In the genomic region with DNA sequence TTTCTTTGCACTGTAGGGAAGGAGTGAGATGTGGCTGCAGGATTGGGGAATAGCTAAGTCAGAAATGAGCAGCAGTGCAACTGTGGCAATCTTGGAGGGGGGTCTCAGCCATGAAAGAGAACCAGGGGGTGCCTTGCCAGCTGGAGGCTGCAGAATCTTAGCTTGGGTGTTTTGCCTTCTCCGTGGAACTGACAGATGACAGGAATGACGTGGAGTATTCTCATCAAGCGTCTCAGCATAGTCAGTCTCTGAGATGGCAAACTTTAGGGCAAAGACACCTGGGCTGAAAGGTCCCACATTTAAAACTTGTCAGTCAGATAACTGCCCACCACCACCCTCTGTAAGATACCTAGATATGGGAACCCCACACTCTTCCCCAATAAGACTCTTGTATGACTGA, we compare ENCODE assay signal across 19 cellular contexts.
DNase-seq lines count a peak whose midpoint lies in the region; ATAC-seq, FAIRE-seq and TF ChIP-seq lines count a peak whose summit lies in the region.
"Had no signal": no experiment of that assay in that cellular context is flagged by ENCODE, and none has a peak within 500 bp of the region (broad histone marks: within the 10 kb centered on the region; RNA-seq: fewer than 3 reads in every experiment).

No MANE protein-coding gene starts in this region.

- H3K4me3 Mint-ChIP-seq in mesothelial cell of epicardium, result no peak overlapping the region
- H3K4me3 Mint-ChIP-seq: CD8-positive, alpha-beta T cell; IgD-negative memory B cell had no signal

- intact Hi-C loops in HepG2 (cut with micrococcal nuclease; ENCODE audit: unreplicated experiment), result no loop called here
- intact Hi-C loops in right lobe of liver (cut with DNase I), result no loop called here

- TF ChIP-seq RAD21 in HepG2 (CRISPR knock-in tag; IDR thresholded peaks at IDR 0.05), result no peak

- H3K9me2 ChIP-seq in hepatocyte (replicated peaks; ENCODE audit: insufficient read depth), result no peaks in the 10 kb centered on the region

- no peak overlapping the region for H3K27ac ChIP-seq in HepG2 (ENCODE audit: extremely low read length, insufficient read depth, low read length)
- H3K27ac ChIP-seq in right lobe of liver, result no peak overlapping the region
- H3K27ac ChIP-seq in SJSA1, result peak overlapping the region; percentile 57
- no peak overlapping the region for H3K27ac ChIP-seq in keratinocyte (ENCODE audit: control insufficient read depth, insufficient read depth, low read length)
- H3K27ac ChIP-seq in hepatocyte, result no peak overlapping the region
- H3K27ac ChIP-seq: BLaER1 treated with 17β-estradiol and CSF1 and Interleukin-3, amounts not matched to agents 10 nM and 100 nM; HL-60; RWPE1 had no signal

- no peaks in the 10 kb centered on the region for H3K79me2 ChIP-seq in HepG2 (ENCODE audit: insufficient read depth, low read length)
- H3K79me2 ChIP-seq in keratinocyte (ENCODE audit: control insufficient read depth, insufficient read depth, low read length), result no peaks in the 10 kb centered on the region
- no peaks in the 10 kb centered on the region for H3K79me2 ChIP-seq in hepatocyte

- DNase-seq in HepG2 (ENCODE audit: low spot score) (no peak), right lobe of liver (no peak), SJSA1 (ENCODE audit: low read depth in 1 of 2, low spot score in 2 of 2) (no peak), keratinocyte (ENCODE audit: low read depth, low spot score) (no peak), frontal cortex (ENCODE audit: low spot score in 2 of 2) (no peak), mesothelial cell of epicardium (ENCODE audit: low spot score in 2 of 2, unreplicated experiment in 2 of 2) (no peak), hepatocyte (ENCODE audit: low spot score) (no peak)
- DNase-seq: CD8-positive, alpha-beta T cell; H7; NCI-H1105; NCI-H2081; NK-92 treated with Interleukin-12 subunit alpha and Interleukin-12 subunit beta, amount 100 ng/mL, for 24 hours had no signal

- in situ Hi-C loops in HepG2 (cut with HindIII; ENCODE audit: extremely low pct_ligation_motif_present, low pct_unique_long_range_greater_than_20kb), result no loop called here

- no peaks in the 10 kb centered on the region for H3K36me3 Mint-ChIP-seq in mesothelial cell of epicardium
- H3K36me3 Mint-ChIP-seq: CD8-positive, alpha-beta T cell; IgD-negative memory B cell had no signal

- H3K9me3 ChIP-seq in HepG2 (ENCODE audit: low read length) (no peaks in the 10 kb centered on the region), right lobe of liver (no peaks in the 10 kb centered on the region), SJSA1 (replicated peaks) (0 out of 2 replicates have a peak, but pooled peaks cover 3% of the 10 kb centered on the region), keratinocyte (ENCODE audit: control insufficient read depth, low read depth, low read length) (no peaks in the 10 kb centered on the region), hepatocyte (ENCODE audit: low read depth) (no peaks in the 10 kb centered on the region)

- no peaks in the 10 kb centered on the region for H3K36me3 ChIP-seq in HepG2 (replicated peaks in 1 of 2; ENCODE audit: control insufficient read depth in 1 of 2, insufficient read depth in 2 of 2, low read length in 2 of 2)
- no peaks in the 10 kb centered on the region for H3K36me3 ChIP-seq in right lobe of liver
- H3K36me3 ChIP-seq in SJSA1, result no peaks in the 10 kb centered on the region
- H3K36me3 ChIP-seq in keratinocyte (ENCODE audit: control insufficient read depth in 2 of 2, extremely low read depth in 1 of 2, insufficient read depth in 2 of 2, low read length in 2 of 2), result no peaks in the 10 kb centered on the region
- H3K36me3 ChIP-seq in hepatocyte (replicated peaks; ENCODE audit: insufficient read depth, low read depth), result no peaks in the 10 kb centered on the region
- H3K36me3 ChIP-seq: BLaER1 treated with 17β-estradiol and CSF1 and Interleukin-3, amounts not matched to agents 10 nM and 100 nM had no signal

- dilution Hi-C loops in keratinocyte (cut with MboI; ENCODE audit: extremely low pct_ligation_motif_present, low sequenced_read_pairs), result no loop called here

- H3K4me1 Mint-ChIP-seq in mesothelial cell of epicardium, result no peaks in the 10 kb centered on the region

- no peak overlapping the region for H3K4me2 ChIP-seq in HepG2 (ENCODE audit: low read depth, low read length)
- peak overlapping the region; percentile 58 for H3K4me2 ChIP-seq in keratinocyte (ENCODE audit: control insufficient read depth, extremely low read depth, insufficient read depth, low read depth, low read length)
- H3K4me2 ChIP-seq in hepatocyte, result no peak overlapping the region

- no peak overlapping the region for H3K27ac Mint-ChIP-seq in mesothelial cell of epicardium
- H3K27ac Mint-ChIP-seq: CD8-positive, alpha-beta T cell; IgD-negative memory B cell had no signal

- no peak for TF ChIP-seq CTCF in HepG2 (CRISPR knock-in tag; IDR thresholded peaks at IDR 0.05)
- no peak for TF ChIP-seq CTCF in right lobe of liver (IDR thresholded peaks at IDR 0.05)
- TF ChIP-seq CTCF in keratinocyte (optimal IDR thresholded peaks at IDR 0.05 in 1 of 3, IDR thresholded peaks at IDR 0.05 in 1 of 3, conservative IDR thresholded peaks at IDR 0.05 in 1 of 3; ENCODE audit: extremely low read depth in 1 of 3, insufficient read depth in 2 of 3, low read length in 3 of 3), result no peak
- TF ChIP-seq CTCF in mesothelial cell of epicardium (IDR thresholded peaks at IDR 0.05; ENCODE audit: unreplicated experiment), result no peak
- TF ChIP-seq CTCF in hepatocyte (IDR thresholded peaks at IDR 0.05; ENCODE audit: poor library complexity), result no peak

- no peak overlapping the region for H3K4me3 ChIP-seq in HepG2 (replicated peaks in 1 of 3; ENCODE audit: insufficient read depth in 1 of 3, low read depth in 2 of 3, low read length in 3 of 3)
- no peak overlapping the region for H3K4me3 ChIP-seq in right lobe of liver
- H3K4me3 ChIP-seq in SJSA1, result no peak overlapping the region
- no peak overlapping the region for H3K4me3 ChIP-seq in keratinocyte (ENCODE audit: control insufficient read depth in 2 of 3, extremely low read depth in 1 of 3, insufficient read depth in 2 of 3, low read depth in 1 of 3, low read length in 3 of 3)
- H3K4me3 ChIP-seq in hepatocyte, result no peak overlapping the region
- H3K4me3 ChIP-seq: BLaER1 treated with 17β-estradiol and CSF1 and Interleukin-3, amounts not matched to agents 10 nM and 100 nM had no signal

- BruUV-seq in HepG2 (replicated peaks; lab: Mats Ljungman, UMichigan), result no TSS peak

- no peaks in the 10 kb centered on the region for H3K9me3 Mint-ChIP-seq in mesothelial cell of epicardium
- H3K9me3 Mint-ChIP-seq: CD8-positive, alpha-beta T cell; IgD-negative memory B cell had no signal

- H3K27me3 ChIP-seq in HepG2 (ENCODE audit: control insufficient read depth in 1 of 2, insufficient read depth in 2 of 2, low read length in 2 of 2) (peaks cover 0 to 4% of the 10 kb centered on the region in 2 experiments; a peak in 2 of 5 replicates), right lobe of liver (no peaks in the 10 kb centered on the region), SJSA1 (replicated peaks) (no peaks in the 10 kb centered on the region), keratinocyte (ENCODE audit: control insufficient read depth, extremely low read depth, insufficient read depth, low read length) (no peaks in the 10 kb centered on the region), hepatocyte (no peaks in the 10 kb centered on the region)
- H3K27me3 ChIP-seq: BLaER1 treated with 17β-estradiol and CSF1 and Interleukin-3, amounts not matched to agents 10 nM and 100 nM had no signal

- POLR2A ChIA-PET in HepG2 (lab: Yijun Ruan, JAX), result no interaction called here

- CTCF ChIA-PET in HepG2 (lab: Yijun Ruan, JAX; ENCODE audit: low intra/inter-chr PET ratio, low total read pairs), result no interaction called here

- H2AFZ ChIP-seq in HepG2 (ENCODE audit: low read length) (no peak overlapping the region), keratinocyte (ENCODE audit: control insufficient read depth, low read length) (no peak overlapping the region), hepatocyte (no peak overlapping the region)

- H3K9me1 ChIP-seq in keratinocyte (ENCODE audit: control insufficient read depth, extremely low read depth, insufficient read depth, low read length), result peaks cover 4% of the 10 kb centered on the region

- no peak for TF ChIP-seq POLR2A in HepG2 (IDR thresholded peaks at IDR 0.05; ENCODE audit: insufficient read depth in 1 of 2, low read depth in 2 of 2, low read length in 2 of 2)
- TF ChIP-seq POLR2A in right lobe of liver (IDR thresholded peaks at IDR 0.05), result no peak

- H3K9ac ChIP-seq in HepG2 (ENCODE audit: insufficient read depth, low read depth, low read length) (no peak overlapping the region), keratinocyte (ENCODE audit: control insufficient read depth, extremely low read depth, insufficient read depth, low read length) (no peak overlapping the region)
- H3K9ac ChIP-seq: BLaER1 treated with 17β-estradiol and CSF1 and Interleukin-3, amounts not matched to agents 10 nM and 100 nM had no signal

- no peak for ATAC-seq in HepG2
- ATAC-seq in right lobe of liver, result no peak
- no peak for ATAC-seq in GM18511 (IDR thresholded peaks at IDR 0.05; ENCODE audit: unreplicated experiment)
- ATAC-seq: CD8-positive, alpha-beta T cell had no signal

- peaks cover 9% of the 10 kb centered on the region for H3K27me3 Mint-ChIP-seq in mesothelial cell of epicardium (ENCODE audit: low read depth)

- H4K20me1 ChIP-seq in HepG2 (ENCODE audit: insufficient read depth, low read length) (no peaks in the 10 kb centered on the region), keratinocyte (ENCODE audit: control insufficient read depth, extremely low read depth, insufficient read depth, low read length) (no peaks in the 10 kb centered on the region), hepatocyte (ENCODE audit: insufficient read depth, poor library complexity, severe bottlenecking) (no peaks in the 10 kb centered on the region)
- H4K20me1 ChIP-seq: BLaER1 treated with 17β-estradiol and CSF1 and Interleukin-3, amounts not matched to agents 10 nM and 100 nM had no signal

- H3K4me1 ChIP-seq in HepG2 (ENCODE audit: insufficient read depth, low read length), result no peaks in the 10 kb centered on the region
- no peaks in the 10 kb centered on the region for H3K4me1 ChIP-seq in right lobe of liver
- H3K4me1 ChIP-seq in SJSA1 (replicated peaks), result peaks cover 27% of the 10 kb centered on the region
- peaks cover 28% of the 10 kb centered on the region for H3K4me1 ChIP-seq in keratinocyte (ENCODE audit: control insufficient read depth, extremely low read depth, insufficient read depth, low read length)
- no peaks in the 10 kb centered on the region for H3K4me1 ChIP-seq in hepatocyte (ENCODE audit: insufficient read depth)

- WGBS in HepG2 (ENCODE audit: low lambda C conversion rate), result 7% methylated on average over 3 of the region's 3 CpGs
- WGBS in right lobe of liver (ENCODE audit: insufficient coverage, low coverage, low lambda C conversion rate, missing lambda C conversion rate), result no CpG with 5 or more reads among the region's 3 CpGs
- WGBS in hepatocyte (ENCODE audit: low lambda C conversion rate, missing lambda C conversion rate), result 86% methylated on average over 3 of the region's 3 CpGs

- no peak for FAIRE-seq in HepG2 (lab: Jason Lieb, UNC)
- FAIRE-seq in keratinocyte (lab: Jason Lieb, UNC), result no peak
- FAIRE-seq in frontal cortex (lab: Jason Lieb, UNC), result no peak
- FAIRE-seq: D721Med, GM12892 had no signal

- TF ChIP-seq EP300 in HepG2 (IDR thresholded peaks at IDR 0.05; ENCODE audit: low read depth in 2 of 2, low read length in 2 of 2), result no peak
- TF ChIP-seq EP300 in HepG2 (CRISPR knock-in tag; IDR thresholded peaks at IDR 0.05; ENCODE audit: borderline replicate concordance), result no peak
